28 cellular contexts compared by ENCODE assay signal in genomic region chr5:128903550-128903949, GRCh38.
"Had no signal": no experiment of that assay in that cellular context is flagged by ENCODE, and none has a peak within 500 bp of the region (broad histone marks: within the 10 kb centered on the region; RNA-seq: fewer than 3 reads in every experiment).

No MANE protein-coding gene starts in this region.

- H3K9ac ChIP-seq: neural progenitor cell, parathyroid adenoma had no signal

- H3K4me1 Mint-ChIP-seq: nephron; stimulated activated effector memory CD8-positive, alpha-beta T cell treated with anti-CD3 and anti-CD28 coated beads, Interleukin-12 subunit alpha, Interleukin-12 subunit beta, amount 100 ng/mL, for 72 hours; stimulated activated naive B cell treated with anti-CD40 and anti-IgM and Interleukin-4, amounts not matched to agents 10 μg/mL and 1 μg/mL and 100 μg/mL, for 72 hours had no signal

- H2AFZ ChIP-seq: neural progenitor cell, parathyroid adenoma had no signal

- H3K36me3 ChIP-seq: neural progenitor cell, ovary, right lobe of liver, sigmoid colon, stomach, thoracic aorta, thyroid gland, tibial nerve, upper lobe of left lung, vagina had no signal

- H3K36me3 Mint-ChIP-seq: neural progenitor cell; stimulated activated effector memory CD8-positive, alpha-beta T cell treated with anti-CD3 and anti-CD28 coated beads, Interleukin-12 subunit alpha, Interleukin-12 subunit beta, amount 100 ng/mL, for 72 hours; stimulated activated naive B cell treated with anti-CD40 and anti-IgM and Interleukin-4, amounts not matched to agents 10 μg/mL and 1 μg/mL and 100 μg/mL, for 72 hours had no signal

- H3K9me3 Mint-ChIP-seq: nephron; neural progenitor cell; stimulated activated effector memory CD8-positive, alpha-beta T cell treated with anti-CD3 and anti-CD28 coated beads, Interleukin-12 subunit alpha, Interleukin-12 subunit beta, amount 100 ng/mL, for 72 hours; stimulated activated naive B cell treated with anti-CD40 and anti-IgM and Interleukin-4, amounts not matched to agents 10 μg/mL and 1 μg/mL and 100 μg/mL, for 72 hours; stimulated activated naive CD8-positive, alpha-beta T cell treated with anti-CD3 and anti-CD28 coated beads, Interleukin-15, Interleukin-2, amounts not matched to agents 100 ng/mL and 50 ng/mL, for 24 hours had no signal

- H3K4me2 ChIP-seq: neural progenitor cell had no signal

- H3K27me3 ChIP-seq: neural progenitor cell, ovary, right lobe of liver, sigmoid colon, stomach, thyroid gland, tibial nerve, upper lobe of left lung, vagina had no signal

- H3K27ac ChIP-seq: neural progenitor cell, ovary, parathyroid adenoma, psoas muscle, right lobe of liver, sigmoid colon, stomach, thoracic aorta, thyroid gland, tibial nerve, upper lobe of left lung, vagina had no signal

- FAIRE-seq: small intestine, urothelium cell line had no signal

- H3K27me3 Mint-ChIP-seq: progenitor cell of endocrine pancreas had no signal

- H3K9me3 ChIP-seq: ovary, psoas muscle, right lobe of liver, sigmoid colon, stomach, thoracic aorta, thyroid gland, tibial nerve, upper lobe of left lung, vagina had no signal

- H3K4me3 ChIP-seq: neural progenitor cell, ovary, psoas muscle, right lobe of liver, sigmoid colon, stomach, thoracic aorta, thyroid gland, tibial nerve, upper lobe of left lung, vagina had no signal

- ATAC-seq: psoas muscle; right cardiac atrium; right lobe of liver; stimulated activated effector memory CD8-positive, alpha-beta T cell treated with anti-CD3 and anti-CD28 coated beads, Interleukin-12 subunit alpha, Interleukin-12 subunit beta, amount 100 ng/mL, for 72 hours; stimulated activated naive B cell treated with anti-CD40 and anti-IgM and Interleukin-4, amounts not matched to agents 10 μg/mL and 1 μg/mL and 100 μg/mL, for 72 hours had no signal

- H3K4me3 Mint-ChIP-seq: nephron; neural progenitor cell; stimulated activated effector memory CD8-positive, alpha-beta T cell treated with anti-CD3 and anti-CD28 coated beads, Interleukin-12 subunit alpha, Interleukin-12 subunit beta, amount 100 ng/mL, for 72 hours; stimulated activated naive B cell treated with anti-CD40 and anti-IgM and Interleukin-4, amounts not matched to agents 10 μg/mL and 1 μg/mL and 100 μg/mL, for 72 hours; stimulated activated naive CD8-positive, alpha-beta T cell treated with anti-CD3 and anti-CD28 coated beads, Interleukin-15, Interleukin-2, amounts not matched to agents 100 ng/mL and 50 ng/mL, for 24 hours had no signal

- DNase-seq: occipital lobe; ovary; posterior cingulate gyrus; psoas muscle; right cardiac atrium; right lobe of liver; sigmoid colon; small intestine; stimulated activated CD4-positive, alpha-beta T cell treated with anti-CD3 and anti-CD28 coated beads, Interleukin-15, amount 100 ng/mL, for 24 hours; stimulated activated CD4-positive, alpha-beta T cell treated with anti-CD3 and anti-CD28 coated beads, Interleukin-2, amount 100 ng/mL, for 24 hours; stimulated activated CD4-positive, alpha-beta T cell treated with anti-CD3 and anti-CD28 coated beads, Interleukin-2, amount 100 ng/mL, for 48 hours; stimulated activated CD4-positive, alpha-beta T cell treated with anti-CD3 and anti-CD28 coated beads, Interleukin-4, amount 100 ng/mL, for 24 hours; stimulated activated naive B cell treated with anti-CD40 and anti-IgM and Interleukin-4, amounts not matched to agents 10 μg/mL and 1 μg/mL and 100 μg/mL, for 72 hours; stimulated activated naive CD4-positive, alpha-beta T cell treated with Interleukin-2 at 50 U/mL for 16 hours; stomach; thyroid gland; trophoblast cell; upper lobe of left lung had no signal

- H3K4me1 ChIP-seq: parathyroid adenoma, psoas muscle, sigmoid colon, stomach, thyroid gland, tibial nerve, upper lobe of left lung, vagina had no signal

- H3K79me2 ChIP-seq: parathyroid adenoma had no signal
